ENCODE assay signal across 17 cellular contexts in the genomic region with DNA sequence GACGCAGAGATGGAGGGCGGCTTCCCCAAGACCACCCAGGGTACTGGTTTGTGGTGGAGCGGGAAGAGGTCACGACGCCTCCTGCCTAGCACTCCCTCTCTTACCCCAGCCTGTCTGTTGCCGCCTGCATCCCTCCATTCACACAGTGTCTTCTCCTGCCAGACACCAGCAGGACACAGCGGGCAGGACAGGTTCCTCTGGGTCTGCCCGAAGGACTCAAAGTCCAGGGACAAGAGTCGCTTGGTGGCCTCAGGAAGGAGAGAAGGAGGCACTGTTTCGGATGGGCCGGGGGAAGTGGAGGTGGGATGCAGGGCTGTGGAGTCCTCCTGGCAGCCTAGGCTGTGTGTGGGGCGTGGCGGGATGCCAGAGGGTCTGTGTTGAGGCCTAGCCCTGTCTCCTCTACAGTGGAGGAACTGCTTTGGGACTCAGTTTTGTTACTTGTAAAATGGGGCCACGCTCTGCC. TPM values are rescaled to one million over a fixed set of nuclear protein-coding genes. Genes with fewer than 3 reads are reported as not detected.
DNase-seq lines count a peak whose midpoint lies in the region; ATAC-seq and TF ChIP-seq lines count a peak whose summit lies in the region.
"Had no signal": no experiment of that assay in that cellular context is flagged by ENCODE, and none has a peak within 500 bp of the region (broad histone marks: within the 10 kb centered on the region; RNA-seq: fewer than 3 reads in every experiment).

No MANE protein-coding gene starts in this region.

- peaks cover 46% of the 10 kb centered on the region for H3K36me3 Mint-ChIP-seq in activated CD8-positive, alpha-beta memory T cell treated with anti-CD3 and anti-CD28 coated beads, Interleukin-2, amount 10 ng/mL, durations not matched to agents 7 days and 5 days

- DNase-seq in GM13976 (ENCODE audit: low spot score) (peak; percentile 13), Peyer's patch (peak in 2 of 3 donors; percentile 40 to 44), epithelial cell of prostate (ENCODE audit: low read depth, low spot score) (no peak), C1 segment of cervical spinal cord (lab: John Stamatoyannopoulos, UW) (no peak), islet precursor cell (no peak)
- DNase-seq in activated CD8-positive, alpha-beta memory T cell treated with anti-CD3 and anti-CD28 coated beads, Interleukin-2, amount 10 ng/mL, durations not matched to agents 7 days and 5 days = no peak
- DNase-seq: activated naive CD8-positive, alpha-beta T cell treated with anti-CD3 and anti-CD28 coated beads for 36 hours; caudate nucleus; immature natural killer cell; MV-4-11; NK-92 treated with Interleukin-12 subunit alpha and Interleukin-12 subunit beta, amount 100 ng/mL, for 24 hours; occipital lobe; substantia nigra had no signal

- no peak overlapping the region for H3K27ac Mint-ChIP-seq in activated CD8-positive, alpha-beta memory T cell treated with anti-CD3 and anti-CD28 coated beads, Interleukin-2, amount 10 ng/mL, durations not matched to agents 7 days and 5 days
- H3K27ac Mint-ChIP-seq: activated naive CD8-positive, alpha-beta T cell treated with anti-CD3 and anti-CD28 coated beads for 36 hours had no signal

- CTCF ChIA-PET in activated CD8-positive, alpha-beta memory T cell treated with anti-CD3 and anti-CD28 coated beads, Interleukin-2, amount 10 ng/mL, durations not matched to agents 7 days and 5 days (lab: Charles Lee) = interaction anchor here (0.6 to 5.5 kb wide), 2 partner anchors 12 to 75 kb away, joined by 4 to 48 read pairs; no protein-coding TSS in a partner anchor

- peaks cover 15% of the 10 kb centered on the region for H3K9me3 Mint-ChIP-seq in activated CD8-positive, alpha-beta memory T cell treated with anti-CD3 and anti-CD28 coated beads, Interleukin-2, amount 10 ng/mL, durations not matched to agents 7 days and 5 days (ENCODE audit: low read depth)

- H3K4me1 Mint-ChIP-seq in activated CD8-positive, alpha-beta memory T cell treated with anti-CD3 and anti-CD28 coated beads, Interleukin-2, amount 10 ng/mL, durations not matched to agents 7 days and 5 days = peaks cover 35% of the 10 kb centered on the region

- peaks cover 24% of the 10 kb centered on the region for H3K27me3 Mint-ChIP-seq in activated CD8-positive, alpha-beta memory T cell treated with anti-CD3 and anti-CD28 coated beads, Interleukin-2, amount 10 ng/mL, durations not matched to agents 7 days and 5 days
- H3K27me3 Mint-ChIP-seq: activated naive CD8-positive, alpha-beta T cell treated with anti-CD3 and anti-CD28 coated beads for 36 hours had no signal

- H3K27ac ChIP-seq in Peyer's patch = no peak overlapping the region
- peak overlapping the region; percentile 99 for H3K27ac ChIP-seq in epithelial cell of prostate
- H3K27ac ChIP-seq in skeletal muscle tissue (ENCODE audit: low read depth, low read length) = peak overlapping the region; percentile 52
- H3K27ac ChIP-seq: VCaP had no signal

- H3K36me3 ChIP-seq in Peyer's patch (no peaks in the 10 kb centered on the region), skeletal muscle tissue (ENCODE audit: control insufficient read depth in 3 of 3, insufficient read depth in 3 of 3, low read length in 3 of 3) (no peaks in the 10 kb centered on the region)

- H3K9ac ChIP-seq in skeletal muscle tissue (ENCODE audit: low read depth in 1 of 3, low read length in 3 of 3) = no peak overlapping the region

- in situ Hi-C loops in GM13976 (cut with MboI; ENCODE audit: low sequenced_read_pairs, unreplicated experiment) = no loop called here

- TF ChIP-seq CTCF in GM13976 (IDR thresholded peaks at IDR 0.05; ENCODE audit: borderline replicate concordance, control extremely low read depth, extremely low read depth, insufficient read depth, missing control alignments) (no peak), Peyer's patch (IDR thresholded peaks at IDR 0.05) (no peak)

- no peak for ATAC-seq in activated CD8-positive, alpha-beta memory T cell treated with anti-CD3 and anti-CD28 coated beads, Interleukin-2, amount 10 ng/mL, durations not matched to agents 7 days and 5 days

- H3K4me3 ChIP-seq in Peyer's patch (no peak overlapping the region), skeletal muscle tissue (ENCODE audit: low read length in 3 of 3) (no peak overlapping the region)

- H3K4me1 ChIP-seq in Peyer's patch (peaks cover 0 to 12% (median 7%) of the 10 kb centered on the region in 4 donors), skeletal muscle tissue (ENCODE audit: control insufficient read depth in 3 of 3, insufficient read depth in 3 of 3, low read length in 3 of 3) (peaks cover 0 to 4% (median 2%) of the 10 kb centered on the region in 3 donors)

- H3K9me3 ChIP-seq in Peyer's patch (no peaks in the 10 kb centered on the region), skeletal muscle tissue (ENCODE audit: control insufficient read depth in 3 of 3, low read length in 3 of 3) (no peaks in the 10 kb centered on the region)

- no peak overlapping the region for H3K4me3 Mint-ChIP-seq in activated CD8-positive, alpha-beta memory T cell treated with anti-CD3 and anti-CD28 coated beads, Interleukin-2, amount 10 ng/mL, durations not matched to agents 7 days and 5 days
- H3K4me3 Mint-ChIP-seq: activated naive CD8-positive, alpha-beta T cell treated with anti-CD3 and anti-CD28 coated beads for 36 hours; mesothelial cell of epicardium had no signal

- H3K27me3 ChIP-seq in Peyer's patch (no peaks in the 10 kb centered on the region), skeletal muscle tissue (ENCODE audit: control insufficient read depth in 3 of 3, insufficient read depth in 3 of 3, low read length in 3 of 3) (peaks cover 0 to 8% (median 2%) of the 10 kb centered on the region in 3 donors)

- TF ChIP-seq POLR2A in Peyer's patch (IDR thresholded peaks at IDR 0.05) = no peak

RNA-seq across cellular contexts. Expression of gene TNS4, which starts 19.6 kb away (rescaled TPM):
- 1 to 10 TPM in 3 of 4 donors, under 1 TPM in 1; 0.54 to 2.5 (median 1.7) TPM for total RNA-seq in Peyer's patch
- total RNA-seq in skeletal muscle tissue = not detected
- total RNA-seq in activated CD8-positive, alpha-beta memory T cell treated with anti-CD3 and anti-CD28 coated beads, Interleukin-2, amount 10 ng/mL, durations not matched to agents 7 days and 5 days = 1 to 10 TPM; 4.2 to 5.8 TPM
- total RNA-seq: glomerular endothelial cell, mesothelial cell of epicardium, occipital lobe had no signal

RNA-seq across cellular contexts. Expression of gene CCR7, which starts 44.2 kb away (rescaled TPM):
- total RNA-seq in Peyer's patch (10 to 100 TPM in 1 of 4 donors, 1 to 10 TPM in 1, not detected in 2; 3.1 to 22.3 TPM), skeletal muscle tissue (1.0 TPM)
- total RNA-seq in activated CD8-positive, alpha-beta memory T cell treated with anti-CD3 and anti-CD28 coated beads, Interleukin-2, amount 10 ng/mL, durations not matched to agents 7 days and 5 days = 10 to 100 TPM; 43.5 to 83.9 TPM
- total RNA-seq: glomerular endothelial cell, occipital lobe had no signal

Comparison
In these comparisons a context has a peak if more than half of its experiments do, and no peak if none do; other contexts are left out.
1. DNase-seq: peak in GM13976 (single experiment) and Peyer's patch (2 of 3); none in epithelial cell of prostate (single experiment), activated CD8-positive, alpha-beta memory T cell treated with anti-CD3 and anti-CD28 coated beads, Interleukin-2, amount 10 ng/mL, durations not matched to agents 7 days and 5 days (single experiment), C1 segment of cervical spinal cord (0 of 14) and islet precursor cell (single experiment).
2. H3K27ac ChIP-seq: peak in epithelial cell of prostate (single experiment) and skeletal muscle tissue (single experiment); none in Peyer's patch (0 of 4).